1 cellular context compared by ENCODE assay signal in genomic region chr2:171772373-171772772, GRCh38.
TF ChIP-seq lines count a peak whose summit lies in the region.

No MANE protein-coding gene starts in this region.

TF ChIP-seq in HepG2, 621 proteins besides CTCF, POLR2A, EP300 and RAD21 (continued from another document):
- no peak for TF ChIP-seq XRCC5 (optimal IDR thresholded peaks at IDR 0.05; ENCODE audit: low read length)
- no peak for TF ChIP-seq ELF1 (CRISPR knock-in tag; IDR thresholded peaks at IDR 0.05)
- no peak for TF ChIP-seq ZNF343 (CRISPR knock-in tag; IDR thresholded peaks at IDR 0.05)
- no peak; a peak in 1 of 4 replicates for TF ChIP-seq KLF16 (CRISPR knock-in tag; IDR thresholded peaks at IDR 0.05)
- TF ChIP-seq E2F2 (CRISPR knock-in tag; IDR thresholded peaks at IDR 0.05; ENCODE audit: borderline replicate concordance) = no peak
- no peak for TF ChIP-seq CHCHD3 (CRISPR knock-in tag; IDR thresholded peaks at IDR 0.05)
- TF ChIP-seq FOXK2 (IDR thresholded peaks at IDR 0.05) = peak; percentile 71; the same call in 1 of the 2 replicates
- no peak for TF ChIP-seq HNRNPL (IDR thresholded peaks at IDR 0.05; ENCODE audit: low read depth, low read length)
- no peak for TF ChIP-seq ZNF740 (CRISPR knock-in tag; IDR thresholded peaks at IDR 0.05)
- peak; percentile 88 for TF ChIP-seq ARID5B (CRISPR knock-in tag; IDR thresholded peaks at IDR 0.05)
- TF ChIP-seq MLLT10 (CRISPR knock-in tag; IDR thresholded peaks at IDR 0.05) = no peak
- TF ChIP-seq TBL1XR1 (IDR thresholded peaks at IDR 0.05; ENCODE audit: borderline replicate concordance, low read length, partially characterized antibody) = no peak
- no peak for TF ChIP-seq TERF1 (CRISPR knock-in tag; IDR thresholded peaks at IDR 0.05)
- TF ChIP-seq ZNF484 (CRISPR knock-in tag; IDR thresholded peaks at IDR 0.05; ENCODE audit: borderline replicate concordance, low read depth) = no peak
- no peak for TF ChIP-seq ARNTL (CRISPR knock-in tag; IDR thresholded peaks at IDR 0.05)
- TF ChIP-seq TRIM22 (IDR thresholded peaks at IDR 0.05) = no peak
- peak; percentile 90 for TF ChIP-seq FOSL1 (CRISPR knock-in tag; IDR thresholded peaks at IDR 0.05; ENCODE audit: borderline replicate concordance)
- TF ChIP-seq HDAC1 (CRISPR knock-in tag; IDR thresholded peaks at IDR 0.05) = peak; percentile 62; the same call in 1 of the 2 replicates
- peak; percentile 97 for TF ChIP-seq SMARCE1 (IDR thresholded peaks at IDR 0.05; ENCODE audit: borderline replicate concordance)
- TF ChIP-seq ZNF577 (CRISPR knock-in tag; IDR thresholded peaks at IDR 0.05; ENCODE audit: borderline replicate concordance, low read depth) = no peak
- TF ChIP-seq ZFP36L1 (CRISPR knock-in tag; IDR thresholded peaks at IDR 0.05) = no peak
- TF ChIP-seq MBNL3 (CRISPR knock-in tag; conservative IDR thresholded peaks at IDR 0.05) = no peak
- no peak for TF ChIP-seq ZNF230 (CRISPR knock-in tag; IDR thresholded peaks at IDR 0.05)
- 0 out of 2 replicates have a peak, but pooled peaks have one; percentile 9 for TF ChIP-seq NR2F6 (IDR thresholded peaks at IDR 0.05)
- peak; percentile 30; the same call in 1 of the 2 replicates for TF ChIP-seq NR2F6 (CRISPR knock-in tag; IDR thresholded peaks at IDR 0.05)
- peak; percentile 76; the same call in 1 of the 2 replicates for TF ChIP-seq KDM6A (CRISPR knock-in tag; IDR thresholded peaks at IDR 0.05; ENCODE audit: low read depth)
